Comparison of ENCODE assay signal across 23 cellular contexts in the genomic region with DNA sequence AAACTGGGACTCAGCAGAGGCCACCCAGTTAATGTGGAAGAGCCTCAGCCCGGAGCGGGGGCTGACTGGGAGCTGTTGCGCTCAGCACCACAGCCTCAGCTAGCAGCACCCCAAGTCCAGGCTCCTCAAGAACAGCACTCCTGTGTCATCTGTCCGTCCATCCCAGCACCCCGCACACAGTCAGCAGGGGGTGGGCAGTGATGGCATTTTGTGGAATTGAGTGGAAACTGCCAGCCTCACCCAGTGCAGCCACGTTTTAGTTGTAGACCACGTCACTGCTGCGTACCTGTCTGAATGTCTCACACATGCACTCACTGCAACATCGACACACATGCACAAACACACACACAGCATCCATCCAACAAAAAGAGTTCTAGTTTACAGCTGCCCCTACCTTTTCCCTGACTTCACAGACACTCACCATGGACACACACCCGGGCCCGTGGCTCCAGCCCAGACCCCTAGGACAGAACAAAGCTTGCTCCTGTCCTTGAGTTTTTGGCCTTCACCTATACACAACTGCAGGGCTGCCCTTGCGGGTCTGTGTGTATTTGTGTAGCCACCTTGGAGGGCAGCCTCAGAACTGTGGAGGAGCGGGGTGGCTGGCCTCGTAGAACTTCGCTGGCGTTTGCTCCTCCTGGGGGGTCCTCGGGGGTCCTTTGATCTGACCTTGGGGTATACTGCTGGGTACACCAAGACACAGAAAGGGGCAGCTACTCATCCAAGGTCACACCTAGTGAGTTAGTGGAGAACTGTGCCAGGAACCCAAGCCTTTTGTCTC. TPM values are rescaled to one million over a fixed set of nuclear protein-coding genes. Genes with fewer than 3 reads are reported as not detected.
DNase-seq lines count a peak whose midpoint lies in the region; ATAC-seq, FAIRE-seq and TF ChIP-seq lines count a peak whose summit lies in the region.
"Had no signal": no experiment of that assay in that cellular context is flagged by ENCODE, and none has a peak within 500 bp of the region (broad histone marks: within the 10 kb centered on the region; RNA-seq: fewer than 3 reads in every experiment).

No MANE protein-coding gene starts in this region.

- H3K4me1 ChIP-seq in HepG2 (ENCODE audit: insufficient read depth, low read length) (peaks cover 33% of the 10 kb centered on the region), right lobe of liver (peaks cover 0 to 3% (median 0%) of the 10 kb centered on the region in 4 donors), lower lobe of right lung (no peaks in the 10 kb centered on the region), rectal smooth muscle tissue (ENCODE audit: control insufficient read depth, insufficient read depth, low read length) (peaks cover 40% of the 10 kb centered on the region), thyroid gland (no peaks in the 10 kb centered on the region)

- in situ Hi-C loops in HepG2 (cut with HindIII; ENCODE audit: extremely low pct_ligation_motif_present, low pct_unique_long_range_greater_than_20kb), result no loop called here

- no peak for FAIRE-seq in HepG2 (lab: Jason Lieb, UNC)
- FAIRE-seq: D721Med had no signal

- TF ChIP-seq POLR2A in HepG2 (IDR thresholded peaks at IDR 0.05; ENCODE audit: insufficient read depth in 1 of 2, low read depth in 2 of 2, low read length in 2 of 2) (no peak), right lobe of liver (IDR thresholded peaks at IDR 0.05) (no peak), thyroid gland (IDR thresholded peaks at IDR 0.05) (no peak)

- 69% methylated on average over 8 of the region's 17 CpGs for WGBS in HepG2 (ENCODE audit: low lambda C conversion rate)
- 91% methylated on average over 14 of the region's 17 CpGs for WGBS in right lobe of liver (ENCODE audit: insufficient coverage, low coverage, low lambda C conversion rate, missing lambda C conversion rate)
- 90 to 93% methylated on average over 17 of the region's 17 CpGs for WGBS in thyroid gland, 2 donors

- H3K9ac ChIP-seq in HepG2 (ENCODE audit: insufficient read depth, low read depth, low read length) (no peak overlapping the region), rectal smooth muscle tissue (ENCODE audit: low read length) (no peak overlapping the region)
- H3K9ac ChIP-seq: GM23248, KMS-11 had no signal

- intact Hi-C loops in HepG2 (cut with micrococcal nuclease; ENCODE audit: unreplicated experiment) (loop anchor here (10.0 kb wide), 1 partner anchor 174 kb away; no protein-coding TSS in a partner anchor), right lobe of liver (cut with DNase I) (no loop called here), lower lobe of right lung (cut with DNase I) (no loop called here), thyroid gland (cut with DNase I) (loop anchor here (10.0 kb wide), 1 partner anchor 94 kb away; the partner anchor contains the start of gene NFYC)

- H3K79me2 ChIP-seq in HepG2 (ENCODE audit: insufficient read depth, low read length), result no peaks in the 10 kb centered on the region

- H3K9me3 ChIP-seq in HepG2 (ENCODE audit: low read length) (no peaks in the 10 kb centered on the region), right lobe of liver (no peaks in the 10 kb centered on the region), lower lobe of right lung (no peaks in the 10 kb centered on the region), thyroid gland (no peaks in the 10 kb centered on the region)

- no peak overlapping the region for H3K27ac ChIP-seq in HepG2 (ENCODE audit: extremely low read length, insufficient read depth, low read length)
- no peak overlapping the region for H3K27ac ChIP-seq in right lobe of liver
- no peak overlapping the region for H3K27ac ChIP-seq in lower lobe of right lung
- H3K27ac ChIP-seq in rectal smooth muscle tissue (ENCODE audit: low read depth, low read length), result peak overlapping the region; percentile 59
- no peak overlapping the region for H3K27ac ChIP-seq in thyroid gland
- H3K27ac ChIP-seq: GM23248, KMS-11 had no signal

- no peak for TF ChIP-seq CTCF in HepG2 (CRISPR knock-in tag; IDR thresholded peaks at IDR 0.05)
- TF ChIP-seq CTCF in right lobe of liver (IDR thresholded peaks at IDR 0.05), result no peak
- no peak for TF ChIP-seq CTCF in lower lobe of right lung (IDR thresholded peaks at IDR 0.05)
- no peak for TF ChIP-seq CTCF in thyroid gland (IDR thresholded peaks at IDR 0.05)

- H4K20me1 ChIP-seq in HepG2 (ENCODE audit: insufficient read depth, low read length), result no peaks in the 10 kb centered on the region

- POLR2A ChIA-PET in HepG2 (lab: Yijun Ruan, JAX), result no interaction called here

- no peak for DNase-seq in HepG2 (ENCODE audit: low spot score)
- no peak for DNase-seq in right lobe of liver
- peak; percentile 28 for DNase-seq in lower lobe of right lung
- DNase-seq in thyroid gland, result no peak
- DNase-seq in GM03348 (ENCODE audit: low spot score), result no peak
- DNase-seq: CD4-positive, CD25-positive, alpha-beta regulatory T cell; GM23248; H9; HFFc6; MM.1S; NCI-H2029; NCI-H446 treated with DMSO at 0.1 percent for 48 hours; NCI-H526; NCI-H82; RPMI8226; SHP77 had no signal

- no peak overlapping the region for H3K4me2 ChIP-seq in HepG2 (ENCODE audit: low read depth, low read length)
- H3K4me2 ChIP-seq: KMS-11 had no signal

- ATAC-seq in HepG2 (no peak), right lobe of liver (no peak), lower lobe of right lung (no peak), HG03045 (IDR thresholded peaks at IDR 0.05; ENCODE audit: unreplicated experiment) (no peak), HG03565 (IDR thresholded peaks at IDR 0.05; ENCODE audit: unreplicated experiment) (no peak)

- H3K27me3 ChIP-seq in HepG2 (ENCODE audit: control insufficient read depth in 1 of 2, insufficient read depth in 2 of 2, low read length in 2 of 2) (peaks cover 1 to 31% of the 10 kb centered on the region in 2 experiments; a peak in 4 of 5 replicates), right lobe of liver (no peaks in the 10 kb centered on the region), lower lobe of right lung (ENCODE audit: low read depth) (peaks cover 8% of the 10 kb centered on the region), rectal smooth muscle tissue (ENCODE audit: control insufficient read depth, insufficient read depth, low read length) (no peaks in the 10 kb centered on the region), thyroid gland (no peaks in the 10 kb centered on the region)

- TF ChIP-seq EP300 in HepG2 (IDR thresholded peaks at IDR 0.05; ENCODE audit: low read depth in 2 of 2, low read length in 2 of 2) (no peak), HepG2 (CRISPR knock-in tag; IDR thresholded peaks at IDR 0.05; ENCODE audit: borderline replicate concordance) (no peak)

- no peak overlapping the region for H3K4me3 ChIP-seq in HepG2 (replicated peaks in 1 of 3; ENCODE audit: insufficient read depth in 1 of 3, low read depth in 2 of 3, low read length in 3 of 3)
- no peak overlapping the region for H3K4me3 ChIP-seq in right lobe of liver
- H3K4me3 ChIP-seq in lower lobe of right lung, result no peak overlapping the region
- no peak overlapping the region for H3K4me3 ChIP-seq in rectal smooth muscle tissue (ENCODE audit: low read length)
- H3K4me3 ChIP-seq in thyroid gland (replicated peaks in 1 of 3), result no peak overlapping the region
- H3K4me3 ChIP-seq: GM23248 had no signal

- BruUV-seq in HepG2 (replicated peaks; lab: Mats Ljungman, UMichigan), result no TSS peak

- CTCF ChIA-PET in HepG2 (lab: Yijun Ruan, JAX; ENCODE audit: low intra/inter-chr PET ratio, low total read pairs), result no interaction called here

- H3K36me3 ChIP-seq in HepG2 (replicated peaks in 1 of 2; ENCODE audit: control insufficient read depth in 1 of 2, insufficient read depth in 2 of 2, low read length in 2 of 2) (no peaks in the 10 kb centered on the region), right lobe of liver (no peaks in the 10 kb centered on the region), lower lobe of right lung (no peaks in the 10 kb centered on the region), rectal smooth muscle tissue (ENCODE audit: control insufficient read depth, insufficient read depth, low read length) (no peaks in the 10 kb centered on the region), thyroid gland (no peaks in the 10 kb centered on the region)

- H2AFZ ChIP-seq in HepG2 (ENCODE audit: low read length), result no peak overlapping the region
- H2AFZ ChIP-seq: GM23248 had no signal

- no peak for TF ChIP-seq RAD21 in HepG2 (CRISPR knock-in tag; IDR thresholded peaks at IDR 0.05)

TF ChIP-seq in HepG2, 621 proteins besides CTCF, POLR2A, EP300 and RAD21 (continues in another document):
- no peak for TF ChIP-seq KLF9 (CRISPR knock-in tag; IDR thresholded peaks at IDR 0.05; ENCODE audit: low read depth)

RNA-seq across cellular contexts. Expression of gene KCNQ4, which starts 5.2 kb away (rescaled TPM):
- total RNA-seq in HepG2 (2016; rRNA removed; fragmentation: Illumina TruSeq; extraction: Trizol) (0.02 TPM in 1 of 2 replicates, not detected in the other), right lobe of liver (under 1 TPM; 0.12 to 0.23 (median 0.15) TPM), lower lobe of right lung (0.89 TPM), thyroid gland (1 to 10 TPM in 1 of 4 donors, under 1 TPM in 3; 0.11 to 1.1 (median 0.40) TPM)
- not detected in 2 replicates for total RNA-seq in HepG2 (2016; cell fraction: cytosol; rRNA removed; fragmentation: Illumina TruSeq; extraction: Trizol; ENCODE audit: low read depth)
- not detected in 2 replicates for total RNA-seq in HepG2 (2016; cell fraction: insoluble cytoplasmic fraction; rRNA removed; fragmentation: Illumina TruSeq; extraction: Trizol)
- total RNA-seq in HepG2 (2016; cell fraction: membrane; rRNA removed; fragmentation: Illumina TruSeq; extraction: Trizol), result not detected in 2 replicates
- not detected in 2 replicates for total RNA-seq in HepG2 (2016; cell fraction: nucleus; rRNA removed; fragmentation: Illumina TruSeq; extraction: Trizol)
- polyA plus RNA-seq in HepG2 (2011; rRNA removed), result 0.03 and 0.09 TPM in 2 replicates
- polyA plus RNA-seq in HepG2 (2011; cell fraction: cytosol; rRNA removed), result 0.03 and 0.05 TPM in 2 replicates
- polyA plus RNA-seq in HepG2 (2011; cell fraction: nucleus; rRNA removed), result 0.40 and 0.48 TPM in 2 replicates
- 0.04 and 0.12 TPM in 2 replicates for polyA plus RNA-seq in HepG2 (2012)
- polyA plus RNA-seq in HepG2 (2016; cell fraction: cytosol; fragmentation: Illumina TruSeq; extraction: Trizol; ENCODE audit: low read depth), result not detected in 2 replicates
- polyA plus RNA-seq in HepG2 (2016; cell fraction: insoluble cytoplasmic fraction; fragmentation: Illumina TruSeq; extraction: Trizol; ENCODE audit: low read depth), result not detected in 2 replicates
- polyA plus RNA-seq in HepG2 (2016; cell fraction: membrane; fragmentation: Illumina TruSeq; extraction: Trizol; ENCODE audit: low read depth), result 0.06 TPM in 1 of 2 replicates, not detected in the other
- polyA plus RNA-seq in HepG2 (2016; cell fraction: nucleus; fragmentation: Illumina TruSeq; extraction: Trizol; ENCODE audit: insufficient read depth, low read depth), result 0.19 and 0.45 TPM in 2 replicates
- 0.08 and 0.12 TPM in 2 replicates for polyA minus RNA-seq in HepG2 (2011; rRNA and poly(A)+ RNA removed; ENCODE audit: low replicate concordance)
- polyA minus RNA-seq in HepG2 (2011; cell fraction: cytosol; rRNA and poly(A)+ RNA removed), result not detected in 2 replicates
- not detected in 2 replicates for polyA minus RNA-seq in HepG2 (2011; cell fraction: nucleus; rRNA and poly(A)+ RNA removed)
- total RNA-seq: A172, GM23248 had no signal
- polyA plus RNA-seq: GM23248, IgD-negative memory B cell had no signal

Comparison
In these comparisons a context has a peak if more than half of its experiments do, and no peak if none do; other contexts are left out.
1. intact Hi-C loops: an anchor here in HepG2 (10.0 kb wide) and thyroid gland (10.0 kb wide); none called in right lobe of liver and lower lobe of right lung.